ENCODE assay signal across 18 cellular contexts in the genomic region with DNA sequence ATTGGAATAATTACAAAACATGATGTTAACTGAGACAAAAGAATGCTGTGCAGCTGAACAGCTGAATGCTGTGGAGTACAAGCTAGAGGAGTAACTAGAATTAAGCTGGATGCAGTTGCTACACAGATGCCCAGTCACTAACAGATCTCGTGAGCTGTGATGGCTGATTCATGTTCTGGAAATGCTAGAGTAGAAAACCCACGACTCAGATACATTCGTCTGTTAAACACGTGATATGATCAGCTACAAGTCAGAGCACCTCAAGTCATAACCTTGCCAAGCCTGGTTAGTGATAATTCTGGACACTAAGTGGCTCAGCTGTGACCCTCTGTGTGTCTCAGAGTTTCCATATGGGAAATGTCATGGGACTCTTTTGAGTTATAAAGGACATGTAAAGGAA.
DNase-seq lines count a peak whose midpoint lies in the region; ATAC-seq and TF ChIP-seq lines count a peak whose summit lies in the region.
"Had no signal": no experiment of that assay in that cellular context is flagged by ENCODE, and none has a peak within 500 bp of the region (broad histone marks: within the 10 kb centered on the region; RNA-seq: fewer than 3 reads in every experiment).

No MANE protein-coding gene starts in this region.

- ATAC-seq in HG02759 (IDR thresholded peaks at IDR 0.05; ENCODE audit: unreplicated experiment) (no peak), HG03196 (IDR thresholded peaks at IDR 0.05; ENCODE audit: unreplicated experiment) (no peak)
- no peak for ATAC-seq in stimulated activated naive CD8-positive, alpha-beta T cell treated with anti-CD3 and anti-CD28 coated beads, Interleukin-15, Interleukin-2, amounts not matched to agents 100 U/mL and 50 U/mL, for 24 hours
- ATAC-seq: activated CD8-positive, alpha-beta T cell treated with anti-CD3 and anti-CD28 coated beads, Interleukin-2, amount 10 ng/mL, durations not matched to agents 7 days and 5 days; natural killer cell; stimulated activated effector memory CD8-positive, alpha-beta T cell treated with anti-CD3 and anti-CD28 coated beads, Interleukin-12 subunit alpha, Interleukin-12 subunit beta, amount 100 ng/mL, for 72 hours; T-helper 17 cell had no signal

- no peaks in the 10 kb centered on the region for H3K4me1 ChIP-seq in tibial artery

- TF ChIP-seq CTCF in AG10803 (conservative IDR thresholded peaks at IDR 0.05; ENCODE audit: low read length) (no peak), tibial artery (IDR thresholded peaks at IDR 0.05) (no peak)

- no peak overlapping the region for H3K27ac ChIP-seq in tibial artery
- H3K27ac ChIP-seq: RWPE1, tibial nerve had no signal

- H3K9me3 ChIP-seq in tibial artery: no peaks in the 10 kb centered on the region
- H3K9me3 ChIP-seq: tibial nerve had no signal

- DNase-seq in AG10803 (ENCODE audit: low read depth) (peak; percentile 22), HS-5 (ENCODE audit: low read depth) (peak; percentile 19), astrocyte of the hippocampus (ENCODE audit: low read depth, low spot score) (peak; percentile 58), kidney glomerular epithelial cell (lab: John Stamatoyannopoulos, UW) (peak; percentile 19), tibial artery (no peak)
- no peak for DNase-seq in stimulated activated naive CD8-positive, alpha-beta T cell treated with anti-CD3 and anti-CD28 coated beads, Interleukin-15, Interleukin-2, amounts not matched to agents 100 U/mL and 50 U/mL, for 24 hours
- DNase-seq: activated B cell treated with CpG ODN at 0.5 μM for 24 hours; activated CD8-positive, alpha-beta T cell treated with anti-CD3 and anti-CD28 coated beads, Interleukin-2, amount 10 ng/mL, durations not matched to agents 7 days and 5 days; natural killer cell; NCI-H1436; NCI-H2227 treated with DMSO at 0.1 percent for 48 hours; NK-92 treated with Interleukin-12 subunit alpha and Interleukin-12 subunit beta, amount 100 ng/mL, for 24 hours; T-helper 17 cell had no signal

- H3K36me3 ChIP-seq in tibial artery: no peaks in the 10 kb centered on the region
- H3K36me3 ChIP-seq: tibial nerve had no signal

- no peaks in the 10 kb centered on the region for H3K27me3 ChIP-seq in tibial artery
- H3K27me3 ChIP-seq: tibial nerve had no signal

- no peak overlapping the region for H3K4me3 ChIP-seq in AG10803 (ENCODE audit: low read length)
- no peak overlapping the region for H3K4me3 ChIP-seq in tibial artery
- H3K4me3 ChIP-seq: tibial nerve had no signal

- intact Hi-C loops in tibial artery (cut with DNase I; ENCODE audit: low total_unique reads): no loop called here

Comparison
In these comparisons a context has a peak if more than half of its experiments do, and no peak if none do; other contexts are left out.
1. DNase-seq: peak in AG10803 (single experiment), HS-5 (single experiment), astrocyte of the hippocampus (single experiment) and kidney glomerular epithelial cell (single experiment); none in stimulated activated naive CD8-positive, alpha-beta T cell treated with anti-CD3 and anti-CD28 coated beads, Interleukin-15, Interleukin-2, amounts not matched to agents 100 U/mL and 50 U/mL, for 24 hours (single experiment) and tibial artery (0 of 2).